ENCODE assay signal across 8 cellular contexts in genomic region chr20:38034961-38035360, GRCh38. TPM values are rescaled to one million over a fixed set of nuclear protein-coding genes. Genes with fewer than 3 reads are reported as not detected.
DNase-seq lines count a peak whose midpoint lies in the region; ATAC-seq, FAIRE-seq and TF ChIP-seq lines count a peak whose summit lies in the region.

No MANE protein-coding gene starts in this region.

- H3K27ac ChIP-seq in heart right ventricle, result no peak overlapping the region
- H3K27ac ChIP-seq in astrocyte (ENCODE audit: low read depth, low read length), result no peak overlapping the region
- H3K27ac ChIP-seq in mesenchymal stem cell (ENCODE audit: low read length, poor library complexity, severe bottlenecking), result no peak overlapping the region
- no peak overlapping the region for H3K27ac ChIP-seq in uterus

- WGBS in heart right ventricle, 2 donors, result 78 to 81% methylated on average over 6 of the region's 6 CpGs
- WGBS in mesenchymal stem cell, result 87% methylated on average over 5 of the region's 6 CpGs

- no peak overlapping the region for H4K8ac ChIP-seq in mesenchymal stem cell (ENCODE audit: low read length)

- TF ChIP-seq CTCF in heart right ventricle (IDR thresholded peaks at IDR 0.05), result no peak
- TF ChIP-seq CTCF in astrocyte (IDR thresholded peaks at IDR 0.05; ENCODE audit: insufficient read depth, low read depth, low read length), result no peak
- no peak for TF ChIP-seq CTCF in uterus (IDR thresholded peaks at IDR 0.05)

- H3K79me2 ChIP-seq in astrocyte (ENCODE audit: insufficient read depth, low read length), result peaks cover 96% of the 10 kb centered on the region

- no peak overlapping the region for H2BK120ac ChIP-seq in mesenchymal stem cell (ENCODE audit: low read depth, low read length)

- H3K27ac Mint-ChIP-seq in astrocyte (ENCODE audit: unreplicated experiment), result no peak overlapping the region

- H2AFZ ChIP-seq in astrocyte (ENCODE audit: low read depth, low read length) (no peak overlapping the region), mesenchymal stem cell (ENCODE audit: low read depth, low read length) (no peak overlapping the region)

- H2BK5ac ChIP-seq in mesenchymal stem cell (ENCODE audit: low read depth, low read length, poor library complexity, severe bottlenecking), result no peak overlapping the region

- no peak overlapping the region for H2AK5ac ChIP-seq in mesenchymal stem cell (ENCODE audit: low read length, severe bottlenecking)

- H3K4me1 ChIP-seq in heart right ventricle, result peaks cover 4 to 68% (median 53%) of the 10 kb centered on the region in 9 donors
- H3K4me1 ChIP-seq in astrocyte (ENCODE audit: insufficient read depth, low read length), result peaks cover 17% of the 10 kb centered on the region
- H3K4me1 ChIP-seq in mesenchymal stem cell (ENCODE audit: control insufficient read depth, insufficient read depth, low read depth, low read length), result peaks cover 7% of the 10 kb centered on the region
- H3K4me1 ChIP-seq in uterus, result peaks cover 3 to 8% of the 10 kb centered on the region in 2 donors

- no peak overlapping the region for H3K14ac ChIP-seq in mesenchymal stem cell (ENCODE audit: low read length in 2 of 2)

- DNase-seq in heart right ventricle, result no peak
- no peak for DNase-seq in left ventricle myocardium superior
- DNase-seq in astrocyte (ENCODE audit: low read depth), result peak; percentile 5
- no peak for DNase-seq in mesenchymal stem cell
- no peak for DNase-seq in uterus
- no peak for DNase-seq in NAMALWA (ENCODE audit: low spot score)
- no peak for DNase-seq in NOMO-1 treated with DMSO at 0.1 percent for 48 hours (lab: John Stamatoyannopoulos, UW; ENCODE audit: unreplicated experiment)

- TF ChIP-seq POLR2A in uterus (IDR thresholded peaks at IDR 0.05), result no peak

- H2BK15ac ChIP-seq in mesenchymal stem cell (ENCODE audit: low read depth, poor library complexity, severe bottlenecking), result no peak overlapping the region

- peaks cover 16% of the 10 kb centered on the region for H3K79me1 ChIP-seq in mesenchymal stem cell (replicated peaks; ENCODE audit: low read length, poor library complexity, severe bottlenecking)

- no peak overlapping the region for H2BK12ac ChIP-seq in mesenchymal stem cell (ENCODE audit: low read length in 2 of 2)

- H3K27me3 ChIP-seq in heart right ventricle (no peaks in the 10 kb centered on the region), astrocyte (ENCODE audit: insufficient read depth, low read length) (no peaks in the 10 kb centered on the region), mesenchymal stem cell (ENCODE audit: control insufficient read depth in 1 of 2, insufficient read depth in 1 of 2, low read length in 2 of 2) (no peaks in the 10 kb centered on the region), uterus (no peaks in the 10 kb centered on the region)

- H4K91ac ChIP-seq in mesenchymal stem cell (ENCODE audit: low read length), result no peak overlapping the region

- H4K20me1 ChIP-seq in astrocyte (ENCODE audit: insufficient read depth, low read length), result peaks cover 20% of the 10 kb centered on the region

- H3K36me3 Mint-ChIP-seq in astrocyte (ENCODE audit: low read depth, unreplicated experiment), result peaks cover 13% of the 10 kb centered on the region

- no peaks in the 10 kb centered on the region for H3K27me3 Mint-ChIP-seq in astrocyte (ENCODE audit: low read depth, unreplicated experiment)

- intact Hi-C loops in heart right ventricle (cut with DNase I) (no loop called here), left ventricle myocardium superior (cut with micrococcal nuclease) (no loop called here), uterus (cut with DNase I; ENCODE audit: low total_unique reads) (no loop called here)

- no peak for FAIRE-seq in astrocyte (lab: Jason Lieb, UNC)

- no peak overlapping the region for H3K23ac ChIP-seq in mesenchymal stem cell (ENCODE audit: low read length in 2 of 2)

- peaks cover 19% of the 10 kb centered on the region for H3K4me1 Mint-ChIP-seq in astrocyte (ENCODE audit: low read depth, unreplicated experiment)

- H3K4me2 ChIP-seq in astrocyte (ENCODE audit: low read length), result peak overlapping the region; percentile 99
- no peak overlapping the region for H3K4me2 ChIP-seq in mesenchymal stem cell (ENCODE audit: low read length, poor library complexity, severe bottlenecking)

- H3K4me3 Mint-ChIP-seq in astrocyte (ENCODE audit: unreplicated experiment), result peak overlapping the region; percentile 98

- peaks cover 0 to 44% (median 0%) of the 10 kb centered on the region in 9 donors for H3K36me3 ChIP-seq in heart right ventricle
- peaks cover 3% of the 10 kb centered on the region for H3K36me3 ChIP-seq in astrocyte (ENCODE audit: insufficient read depth, low read length)
- H3K36me3 ChIP-seq in mesenchymal stem cell (ENCODE audit: control insufficient read depth in 1 of 2, insufficient read depth in 2 of 2, low read depth in 1 of 2, low read length in 2 of 2), result peaks cover 0 to 20% of the 10 kb centered on the region in 2 experiments
- H3K36me3 ChIP-seq in uterus, result no peaks in the 10 kb centered on the region

- H3K9me3 ChIP-seq in heart right ventricle, result no peaks in the 10 kb centered on the region
- no peaks in the 10 kb centered on the region for H3K9me3 ChIP-seq in astrocyte (ENCODE audit: insufficient read depth, low read depth, low read length)
- no peaks in the 10 kb centered on the region for H3K9me3 ChIP-seq in mesenchymal stem cell (ENCODE audit: control insufficient read depth, low read length)
- no peaks in the 10 kb centered on the region for H3K9me3 ChIP-seq in uterus

- no peaks in the 10 kb centered on the region for H3K9me3 Mint-ChIP-seq in astrocyte (ENCODE audit: unreplicated experiment)

- H3K9ac ChIP-seq in astrocyte (ENCODE audit: low read length) (peak overlapping the region; percentile 95), mesenchymal stem cell (ENCODE audit: low read length) (peak overlapping the region; percentile 98)

- H3K4me3 ChIP-seq in heart right ventricle, result peak overlapping the region in 9 of 10 donors; percentile 76 to 99 (median 96)
- peak overlapping the region; percentile 88 for H3K4me3 ChIP-seq in astrocyte (ENCODE audit: insufficient read depth, low read depth, low read length)
- peak overlapping the region in 1 of 2 experiments; percentile 99 for H3K4me3 ChIP-seq in mesenchymal stem cell (ENCODE audit: insufficient read depth in 1 of 2, low read depth in 1 of 2, low read length in 2 of 2)
- peak overlapping the region; percentile 85 to 98 for H3K4me3 ChIP-seq in uterus

- no peak for ATAC-seq in heart right ventricle
- ATAC-seq in left ventricle myocardium superior, result no peak
- no peak for ATAC-seq in GM19455 (IDR thresholded peaks at IDR 0.05; ENCODE audit: unreplicated experiment)

- no peak overlapping the region for H3K4ac ChIP-seq in mesenchymal stem cell (ENCODE audit: low read depth in 1 of 2, low read length in 2 of 2)

- H3K18ac ChIP-seq in mesenchymal stem cell (ENCODE audit: low read depth in 1 of 2, low read length in 2 of 2), result no peak overlapping the region

RNA-seq across cellular contexts. Expression of gene RPRD1B, which starts 1.4 kb away (rescaled TPM):
- total RNA-seq in heart right ventricle, result 10 to 100 TPM; 40.6 to 78.1 (median 48.8) TPM
- polyA plus RNA-seq in heart right ventricle, result 10 to 100 TPM; 10.4 to 14.5 TPM
- total RNA-seq in left ventricle myocardium superior, result 65.3 TPM
- total RNA-seq in astrocyte, result 20.7 and 21.6 TPM in 2 replicates
- polyA plus RNA-seq in mesenchymal stem cell (2013, experiment 1 of 2), result 26.4 TPM
- 25.9 TPM for polyA plus RNA-seq in mesenchymal stem cell (2013, experiment 2 of 2)
- total RNA-seq in uterus, result 10 to 100 TPM in 3 of 4 donors, 1 to 10 TPM in 1; 7.9 to 71.3 (median 26.1) TPM

RNA-seq across cellular contexts. Expression of gene TTI1, which starts 1.7 kb away (rescaled TPM):
- 10 to 100 TPM in 8 of 10 donors, 1 to 10 TPM in 2; 9.1 to 14.8 (median 11.3) TPM for total RNA-seq in heart right ventricle
- 10 to 100 TPM in 1 of 2 donors, 1 to 10 TPM in 1; 8.3 to 10.4 TPM for polyA plus RNA-seq in heart right ventricle
- 12.5 TPM for total RNA-seq in left ventricle myocardium superior
- 13.4 and 16.9 TPM in 2 replicates for total RNA-seq in astrocyte
- 7.0 TPM for polyA plus RNA-seq in mesenchymal stem cell (2013, experiment 1 of 2)
- 6.9 TPM for polyA plus RNA-seq in mesenchymal stem cell (2013, experiment 2 of 2)
- total RNA-seq in uterus, result 10 to 100 TPM in 3 of 4 donors, 1 to 10 TPM in 1; 5.3 to 33.2 (median 24.4) TPM
